24 cellular contexts compared by ENCODE assay signal in the genomic region with DNA sequence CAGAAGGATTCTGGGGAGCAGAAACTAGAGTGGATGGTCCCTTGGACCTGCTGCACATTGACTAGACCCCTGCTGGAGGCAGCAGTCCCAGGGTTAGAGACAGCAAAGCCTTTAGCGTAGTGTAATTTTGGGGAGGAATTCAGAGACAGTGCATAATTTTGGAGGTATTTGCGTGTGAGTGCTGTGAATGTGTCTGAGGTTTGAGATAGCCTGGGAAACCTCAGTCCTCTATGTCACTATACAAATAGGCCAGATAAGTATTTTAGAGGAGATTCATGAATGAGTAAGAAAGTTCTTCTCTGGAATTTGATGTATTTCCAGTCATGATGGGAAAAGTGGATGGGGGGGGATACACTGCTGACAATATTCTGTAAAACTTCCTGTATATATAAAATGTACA.
"Had no signal": no experiment of that assay in that cellular context is flagged by ENCODE, and none has a peak within 500 bp of the region (broad histone marks: within the 10 kb centered on the region; RNA-seq: fewer than 3 reads in every experiment).

No MANE protein-coding gene starts in this region.

- DNase-seq: activated CD4-positive, alpha-beta T cell treated with anti-CD3 and anti-CD28 coated beads for 48 hours; activated CD4-positive, alpha-beta T cell treated with anti-CD3 and anti-CD28 coated beads, Interleukin-2, amount 50 U/mL, for 4 hours; activated CD4-positive, CD25-positive, alpha-beta regulatory T cell treated with anti-CD3 and anti-CD28 coated beads, Interleukin-2, amount 50 U/mL, for 72 hours; activated CD8-positive, alpha-beta memory T cell treated with anti-CD3 and anti-CD28 coated beads, Interleukin-2, amount 50 U/mL, for 48 hours; activated CD8-positive, alpha-beta T cell treated with anti-CD3 and anti-CD28 coated beads, Interleukin-2, amount 10 ng/mL, durations not matched to agents 7 days and 5 days; activated effector memory CD4-positive, alpha-beta T cell treated with Interleukin-2 at 50 U/mL for 16 hours; activated naive CD4-positive, alpha-beta T cell treated with Interleukin-2 at 50 U/mL for 16 hours; activated T-cell treated with anti-CD3 and anti-CD28 coated beads, Interleukin-2, amount 50 U/mL, for 1 hour; amygdala; caudate nucleus; NCI-H1092; NCI-H1417 treated with DMSO at 0.1 percent for 48 hours; NCI-H1694; NCI-H2029; NCI-H345; NCI-H510A; NCI-H526 treated with DMSO at 0.1 percent for 48 hours; NK-92 treated with Interleukin-12 subunit alpha and Interleukin-12 subunit beta, amount 100 ng/mL, for 24 hours; Peyer's patch; Right ventricle myocardium superior had no signal

- H3K9me3 ChIP-seq: breast epithelium, Peyer's patch had no signal

- H3K36me3 ChIP-seq: breast epithelium, Peyer's patch had no signal

- H3K4me3 ChIP-seq: breast epithelium, Peyer's patch had no signal

- H3K27ac ChIP-seq: breast epithelium, KMS-11, Peyer's patch, RWPE1 had no signal

- H3K4me2 ChIP-seq: KMS-11 had no signal

- H3K4me1 ChIP-seq: breast epithelium, Peyer's patch had no signal

- H3K27me3 ChIP-seq: breast epithelium, Peyer's patch had no signal

- ATAC-seq: activated CD8-positive, alpha-beta T cell treated with anti-CD3 and anti-CD28 coated beads, Interleukin-2, amount 10 ng/mL, durations not matched to agents 7 days and 5 days; WTC11 had no signal
